In genomic region chr11:131498631-131499053, GRCh38 we compare ENCODE assay signal across 31 cellular contexts.
DNase-seq lines count a peak whose midpoint lies in the region; ATAC-seq and TF ChIP-seq lines count a peak whose summit lies in the region.
"Had no signal": no experiment of that assay in that cellular context is flagged by ENCODE, and none has a peak within 500 bp of the region (broad histone marks: within the 10 kb centered on the region; RNA-seq: fewer than 3 reads in every experiment).

No MANE protein-coding gene starts in this region.

- TF ChIP-seq CTCF in BE2C (IDR thresholded peaks at IDR 0.05; ENCODE audit: low read depth, low read length): no peak

- H3K4me1 Mint-ChIP-seq in activated CD8-positive, alpha-beta memory T cell treated with anti-CD3 and anti-CD28 coated beads, Interleukin-2, amount 10 ng/mL, durations not matched to agents 7 days and 5 days: no peaks in the 10 kb centered on the region
- H3K4me1 Mint-ChIP-seq: activated CD4-positive, alpha-beta T cell treated with anti-CD3 and anti-CD28 coated beads for 36 hours; activated naive CD4-positive, alpha-beta T cell treated with anti-CD3 and anti-CD28 coated beads, Interleukin-2, amount 50 U/mL, for 24 hours; immature natural killer cell had no signal

- no peak overlapping the region for H3K4me3 ChIP-seq in BE2C (ENCODE audit: low read depth, low read length)
- H3K4me3 ChIP-seq: BLaER1, left lung, prostate gland, sigmoid colon, SJCRH30, stomach, tibial nerve had no signal

- DNase-seq in G401 (ENCODE audit: low spot score) (peak; percentile 32), anterior cingulate cortex (lab: John Stamatoyannopoulos, UW) (peak in 51 of 58 donors; percentile 17 to 95 (median 66)), hypothalamus (lab: John Stamatoyannopoulos, UW) (peak in 40 of 51 donors; percentile 25 to 84 (median 62)), occipital lobe (lab: John Stamatoyannopoulos, UW) (peak; percentile 61), BE2C (no peak)
- DNase-seq in activated CD8-positive, alpha-beta memory T cell treated with anti-CD3 and anti-CD28 coated beads, Interleukin-2, amount 10 ng/mL, durations not matched to agents 7 days and 5 days: no peak
- DNase-seq: ACHN; activated CD4-positive, alpha-beta T cell treated with anti-CD3 and anti-CD28 coated beads for 36 hours; activated CD8-positive, alpha-beta T cell treated with anti-CD3 and anti-CD28 coated beads for 36 hours; aorta; DMS153; immature natural killer cell; left lung; mesendoderm; NCI-H446; RPMI8226; sigmoid colon; SJCRH30; stimulated activated CD4-positive, alpha-beta T cell treated with anti-CD3 and anti-CD28 coated beads, Interleukin-12 subunit alpha, Interleukin-12 subunit beta, amount 100 ng/mL, for 4 hours; stimulated activated CD4-positive, alpha-beta T cell treated with anti-CD3 and anti-CD28 coated beads, Interleukin-2, amount 100 ng/mL, for 48 hours; stomach; SW 1271 had no signal

- peaks cover 3% of the 10 kb centered on the region for H3K9me3 Mint-ChIP-seq in activated CD8-positive, alpha-beta memory T cell treated with anti-CD3 and anti-CD28 coated beads, Interleukin-2, amount 10 ng/mL, durations not matched to agents 7 days and 5 days (ENCODE audit: low read depth)
- H3K9me3 Mint-ChIP-seq: activated CD8-positive, alpha-beta T cell treated with anti-CD3 and anti-CD28 coated beads for 36 hours; activated naive CD4-positive, alpha-beta T cell treated with anti-CD3 and anti-CD28 coated beads, Interleukin-2, amount 50 U/mL, for 24 hours; activated T-helper 2 cell treated with anti-CD3 and anti-CD28 coated beads, Interferon-gamma antibody, Interleukin-2, Interleukin-4, amounts not matched to agents 10 μg/mL and 5 μg/mL and 100 μg/mL, durations not matched to agents 14 hours and 24 hours and 36 hours; dendritic cell treated with granulocyte-macrophage colony-stimulating factor and Interleukin-4, amounts not matched to agents 40 ng/mL and 50 ng/mL, for 4 days had no signal

- CTCF ChIA-PET in activated CD8-positive, alpha-beta memory T cell treated with anti-CD3 and anti-CD28 coated beads, Interleukin-2, amount 10 ng/mL, durations not matched to agents 7 days and 5 days (lab: Charles Lee): no interaction called here

- no peak overlapping the region for H3K27ac Mint-ChIP-seq in activated CD8-positive, alpha-beta memory T cell treated with anti-CD3 and anti-CD28 coated beads, Interleukin-2, amount 10 ng/mL, durations not matched to agents 7 days and 5 days
- H3K27ac Mint-ChIP-seq: activated CD4-positive, alpha-beta T cell treated with anti-CD3 and anti-CD28 coated beads for 36 hours; activated CD8-positive, alpha-beta T cell treated with anti-CD3 and anti-CD28 coated beads for 36 hours; activated naive CD4-positive, alpha-beta T cell treated with anti-CD3 and anti-CD28 coated beads, Interleukin-2, amount 50 U/mL, for 24 hours; activated T-helper 2 cell treated with anti-CD3 and anti-CD28 coated beads, Interferon-gamma antibody, Interleukin-2, Interleukin-4, amounts not matched to agents 10 μg/mL and 5 μg/mL and 100 μg/mL, durations not matched to agents 14 hours and 24 hours and 36 hours; dendritic cell treated with granulocyte-macrophage colony-stimulating factor and Interleukin-4, amounts not matched to agents 40 ng/mL and 50 ng/mL, for 4 days; immature natural killer cell had no signal

- no peaks in the 10 kb centered on the region for H3K27me3 ChIP-seq in BE2C
- H3K27me3 ChIP-seq: BLaER1, sigmoid colon, SJCRH30, stomach, tibial nerve had no signal

- in situ Hi-C loops in G401 (cut with HindIII; ENCODE audit: low sequenced_read_pairs): no loop called here

- H3K9me3 ChIP-seq in BE2C: no peaks in the 10 kb centered on the region
- H3K9me3 ChIP-seq: BLaER1, left lung, prostate gland, sigmoid colon, SJCRH30, stomach, tibial nerve had no signal

- no peak overlapping the region for H3K4me3 Mint-ChIP-seq in activated CD8-positive, alpha-beta memory T cell treated with anti-CD3 and anti-CD28 coated beads, Interleukin-2, amount 10 ng/mL, durations not matched to agents 7 days and 5 days
- H3K4me3 Mint-ChIP-seq: activated CD4-positive, alpha-beta T cell treated with anti-CD3 and anti-CD28 coated beads for 36 hours; activated CD8-positive, alpha-beta T cell treated with anti-CD3 and anti-CD28 coated beads for 36 hours; activated naive CD4-positive, alpha-beta T cell treated with anti-CD3 and anti-CD28 coated beads, Interleukin-2, amount 50 U/mL, for 24 hours; dendritic cell treated with granulocyte-macrophage colony-stimulating factor and Interleukin-4, amounts not matched to agents 40 ng/mL and 50 ng/mL, for 4 days; immature natural killer cell had no signal

- H3K36me3 ChIP-seq in BE2C: no peaks in the 10 kb centered on the region
- H3K36me3 ChIP-seq: BLaER1, left lung, prostate gland, sigmoid colon, SJCRH30, stomach, tibial nerve had no signal

- ATAC-seq in GM21619 (IDR thresholded peaks at IDR 0.05; ENCODE audit: unreplicated experiment): no peak
- no peak for ATAC-seq in HG02759 (IDR thresholded peaks at IDR 0.05; ENCODE audit: unreplicated experiment)
- ATAC-seq in activated CD8-positive, alpha-beta memory T cell treated with anti-CD3 and anti-CD28 coated beads, Interleukin-2, amount 10 ng/mL, durations not matched to agents 7 days and 5 days: no peak
- ATAC-seq: activated CD4-positive, alpha-beta T cell treated with anti-CD3 and anti-CD28 coated beads for 36 hours; activated CD8-positive, alpha-beta T cell treated with anti-CD3 and anti-CD28 coated beads for 36 hours; esophagus mucosa; left lung had no signal

- no peaks in the 10 kb centered on the region for H3K4me1 ChIP-seq in BE2C
- H3K4me1 ChIP-seq: BLaER1, left lung, prostate gland, SJCRH30 had no signal

- H3K36me3 Mint-ChIP-seq in activated CD8-positive, alpha-beta memory T cell treated with anti-CD3 and anti-CD28 coated beads, Interleukin-2, amount 10 ng/mL, durations not matched to agents 7 days and 5 days: no peaks in the 10 kb centered on the region
- H3K36me3 Mint-ChIP-seq: activated naive CD4-positive, alpha-beta T cell treated with anti-CD3 and anti-CD28 coated beads, Interleukin-2, amount 50 U/mL, for 24 hours; immature natural killer cell had no signal

- H3K27me3 Mint-ChIP-seq in activated CD8-positive, alpha-beta memory T cell treated with anti-CD3 and anti-CD28 coated beads, Interleukin-2, amount 10 ng/mL, durations not matched to agents 7 days and 5 days: no peaks in the 10 kb centered on the region
- H3K27me3 Mint-ChIP-seq: activated CD4-positive, alpha-beta T cell treated with anti-CD3 and anti-CD28 coated beads for 36 hours; activated CD8-positive, alpha-beta T cell treated with anti-CD3 and anti-CD28 coated beads for 36 hours; dendritic cell treated with granulocyte-macrophage colony-stimulating factor and Interleukin-4, amounts not matched to agents 40 ng/mL and 50 ng/mL, for 4 days had no signal

Comparison
In these comparisons a context has a peak if more than half of its experiments do, and no peak if none do; other contexts are left out.
1. DNase-seq: peak in G401 (single experiment), anterior cingulate cortex (51 of 58), hypothalamus (40 of 51) and occipital lobe (single experiment); none in BE2C (single experiment) and activated CD8-positive, alpha-beta memory T cell treated with anti-CD3 and anti-CD28 coated beads, Interleukin-2, amount 10 ng/mL, durations not matched to agents 7 days and 5 days (single experiment).